Comparison of ENCODE assay signal across 11 cellular contexts in genomic region chrX:42833550-42833940, GRCh38. TPM values are rescaled to one million over a fixed set of nuclear protein-coding genes. Genes with fewer than 3 reads are reported as not detected.
A peak's percentile ranks its signal among the peaks of the same experiment; 100 is the strongest.
DNase-seq lines count a peak whose midpoint lies in the region; ATAC-seq and TF ChIP-seq lines count a peak whose summit lies in the region.
"Not testable (repeated sequence)": the region's sequence is repeated elsewhere in the genome, so short reads cannot be mapped to it uniquely, and the experiment has no call there.
"Had no signal": no experiment of that assay in that cellular context is flagged by ENCODE, and none has a peak within 500 bp of the region (broad histone marks: within the 10 kb centered on the region; RNA-seq: fewer than 3 reads in every experiment).

No MANE protein-coding gene starts in this region.

- H3K9me2 ChIP-seq in hepatocyte (replicated peaks; ENCODE audit: insufficient read depth) = not testable (repeated sequence)

- H4K20me1 ChIP-seq in hepatocyte (ENCODE audit: insufficient read depth, poor library complexity, severe bottlenecking) = not testable (repeated sequence)

- TF ChIP-seq POLR2A in breast epithelium (IDR thresholded peaks at IDR 0.05); suprapubic skin (IDR thresholded peaks at IDR 0.05): not testable (repeated sequence)

- peak overlapping the region; percentile 91 for H3K27ac Mint-ChIP-seq in mesothelial cell of epicardium
- H3K27ac Mint-ChIP-seq in progenitor cell of endocrine pancreas = peak overlapping the region; percentile 83

- WGBS in hepatocyte (ENCODE audit: low lambda C conversion rate, missing lambda C conversion rate) = 80% methylated on average over 4 of the region's 4 CpGs
- 61% methylated on average over 4 of the region's 4 CpGs for WGBS in suprapubic skin

- not testable (repeated sequence) for H3K4me1 ChIP-seq in RWPE2 (ENCODE audit: insufficient read depth, poor library complexity, severe bottlenecking); breast epithelium; hepatocyte (ENCODE audit: insufficient read depth); suprapubic skin

- H3K4me1 Mint-ChIP-seq in mesothelial cell of epicardium = peaks cover 22% of the 10 kb centered on the region
- H3K4me1 Mint-ChIP-seq in progenitor cell of endocrine pancreas (ENCODE audit: low read depth) = peaks cover 11% of the 10 kb centered on the region

- intact Hi-C loops in breast epithelium (cut with DNase I; ENCODE audit: low total_unique reads) = not testable (repeated sequence)

- not testable (repeated sequence) for H3K4me2 ChIP-seq in hepatocyte

- not testable (repeated sequence) for H3K27me3 Mint-ChIP-seq in mesothelial cell of epicardium (ENCODE audit: low read depth); progenitor cell of endocrine pancreas

- not testable (repeated sequence) for H3K4me3 Mint-ChIP-seq in mesothelial cell of epicardium; progenitor cell of endocrine pancreas (ENCODE audit: low read depth)

- H3K27ac ChIP-seq in RWPE2 (ENCODE audit: poor library complexity, severe bottlenecking) (peak overlapping the region; percentile 52), breast epithelium (peak overlapping the region; percentile 38 to 59), epithelial cell of prostate (peak overlapping the region; percentile 75), hepatocyte (peak overlapping the region; percentile 49), suprapubic skin (peak overlapping the region; percentile 53)

- peak overlapping the region; percentile 58 for H2AFZ ChIP-seq in hepatocyte

- not testable (repeated sequence) for H3K36me3 ChIP-seq in RWPE2 (ENCODE audit: low read depth); breast epithelium; hepatocyte (replicated peaks; ENCODE audit: insufficient read depth, low read depth); suprapubic skin

- not testable (repeated sequence) for TF ChIP-seq CTCF in RWPE2 (IDR thresholded peaks at IDR 0.05; ENCODE audit: poor library complexity, severe bottlenecking); breast epithelium (IDR thresholded peaks at IDR 0.05); hepatocyte (IDR thresholded peaks at IDR 0.05; ENCODE audit: poor library complexity); mesothelial cell of epicardium (IDR thresholded peaks at IDR 0.05; ENCODE audit: unreplicated experiment); progenitor cell of endocrine pancreas (IDR thresholded peaks at IDR 0.05; ENCODE audit: unreplicated experiment); suprapubic skin (IDR thresholded peaks at IDR 0.05)

- H3K36me3 Mint-ChIP-seq in mesothelial cell of epicardium; progenitor cell of endocrine pancreas (ENCODE audit: insufficient read depth): not testable (repeated sequence)

- not testable (repeated sequence) for DNase-seq in RWPE2 (ENCODE audit: low spot score); breast epithelium (ENCODE audit: low spot score in 2 of 2); epithelial cell of prostate (ENCODE audit: low read depth, low spot score); hepatocyte (ENCODE audit: low spot score); mesothelial cell of epicardium (ENCODE audit: low spot score in 2 of 2, unreplicated experiment in 2 of 2); progenitor cell of endocrine pancreas (ENCODE audit: low spot score, unreplicated experiment); suprapubic skin (ENCODE audit: low spot score in 2 of 2)

- not testable (repeated sequence) for H3K9me3 ChIP-seq in RWPE2 (ENCODE audit: severe bottlenecking); breast epithelium; hepatocyte (ENCODE audit: low read depth); suprapubic skin

- not testable (repeated sequence) for TF ChIP-seq EP300 in suprapubic skin (IDR thresholded peaks at IDR 0.05)

- H3K27me3 ChIP-seq in RWPE2 (ENCODE audit: insufficient read depth, poor library complexity, severe bottlenecking); breast epithelium; hepatocyte; suprapubic skin: not testable (repeated sequence)

- not testable (repeated sequence) for H3K9me3 Mint-ChIP-seq in mesothelial cell of epicardium; progenitor cell of endocrine pancreas (ENCODE audit: low read depth)

- H3K4me3 ChIP-seq in RWPE2 (ENCODE audit: severe bottlenecking); breast epithelium; hepatocyte; suprapubic skin: not testable (repeated sequence)

- not testable (repeated sequence) for H3K79me2 ChIP-seq in hepatocyte

- ATAC-seq in RWPE2 (ENCODE audit: low read depth) = not testable (repeated sequence)

RNA-seq across cellular contexts. Expression of gene PPP1R2C, which starts 55.6 kb away (rescaled TPM):
- total RNA-seq in breast epithelium = not detected
- not detected in 2 replicates for total RNA-seq in hepatocyte
- not detected in 2 replicates for polyA plus RNA-seq in hepatocyte
- not detected in 3 replicates for total RNA-seq in mesothelial cell of epicardium
- total RNA-seq in progenitor cell of endocrine pancreas = not detected in 2 replicates
- not detected for total RNA-seq in suprapubic skin
- total RNA-seq: Caco-2; CD4-positive, alpha-beta T cell; H1; H9 had no signal
- polyA plus RNA-seq: H1 had no signal
